ENCODE assay signal across 22 cellular contexts in the genomic region with DNA sequence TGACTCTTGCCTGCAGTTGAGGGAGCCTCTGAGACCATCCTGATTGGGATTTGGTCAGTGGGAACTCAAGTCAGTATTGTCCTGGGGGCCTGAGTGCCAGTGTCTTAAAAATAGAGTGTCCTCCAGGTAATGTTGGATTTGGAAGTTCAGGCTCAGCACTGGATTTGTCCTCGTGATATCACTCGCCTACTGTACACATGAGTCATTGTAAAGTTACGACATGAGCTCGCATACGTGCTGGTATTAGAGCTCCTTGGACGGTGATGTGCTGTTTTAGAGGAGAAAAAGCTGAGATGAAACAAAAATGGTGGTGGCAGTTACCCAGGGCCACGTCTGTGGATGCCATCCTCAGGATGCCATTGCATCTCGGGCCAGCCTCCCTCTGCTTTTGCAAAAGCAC.
A peak's percentile ranks its signal among the peaks of the same experiment; 100 is the strongest.
DNase-seq lines count a peak whose midpoint lies in the region; ATAC-seq, FAIRE-seq and TF ChIP-seq lines count a peak whose summit lies in the region.
"Had no signal": no experiment of that assay in that cellular context is flagged by ENCODE, and none has a peak within 500 bp of the region (broad histone marks: within the 10 kb centered on the region; RNA-seq: fewer than 3 reads in every experiment).

No MANE protein-coding gene starts in this region.

- H3K36me3 ChIP-seq in kidney (ENCODE audit: control insufficient read depth in 1 of 2, insufficient read depth in 2 of 2, low read length in 2 of 2), result no peaks in the 10 kb centered on the region
- H3K36me3 ChIP-seq: heart left ventricle had no signal

- TF ChIP-seq CTCF in NB4 (IDR thresholded peaks at IDR 0.05; ENCODE audit: low read depth, low read length) (no peak), kidney (IDR thresholded peaks at IDR 0.05; ENCODE audit: borderline replicate concordance, extremely low read depth, insufficient read depth) (no peak)

- TF ChIP-seq POLR2A in NB4 (IDR thresholded peaks at IDR 0.05; ENCODE audit: extremely low read depth, insufficient read length), result no peak

- H3K4me1 ChIP-seq in kidney (ENCODE audit: control insufficient read depth in 1 of 2, insufficient read depth in 1 of 2, low read depth in 1 of 2, low read length in 2 of 2), result peaks cover 0 to 2% of the 10 kb centered on the region in 2 donors

- DNase-seq in EL (peak; percentile 18), NB4 (ENCODE audit: low read depth) (peak; percentile 50), epithelial cell of prostate (ENCODE audit: low read depth, low spot score) (peak; percentile 33), skeletal muscle cell (ENCODE audit: low read depth) (peak; percentile 27), kidney (no peak), NCI-H510A (lab: John Stamatoyannopoulos, UW) (no peak), mucosa of gallbladder (ENCODE audit: low spot score) (no peak)
- DNase-seq: activated CD8-positive, alpha-beta T cell treated with anti-CD3 and anti-CD28 coated beads, Interleukin-2, amount 10 ng/mL, durations not matched to agents 7 days and 5 days; activated T-cell treated with anti-CD3 and anti-CD28 coated beads, Interleukin-2, amount 50 U/mL, for 4 hours; AML-193; COR-L47; effector memory CD8-positive, alpha-beta T cell; heart left ventricle; immature natural killer cell; NCI-H526 treated with DMSO at 0.1 percent for 48 hours; spleen; stimulated activated CD4-positive, alpha-beta T cell treated with anti-CD3 and anti-CD28 coated beads, Interleukin-4, amount 100 ng/mL, for 24 hours had no signal

- intact Hi-C loops in kidney (cut with DNase I), result no loop called here

- no peak for ATAC-seq in HG02885 (IDR thresholded peaks at IDR 0.05; ENCODE audit: poor library complexity, unreplicated experiment)
- ATAC-seq: activated CD4-positive, CD25-positive, alpha-beta regulatory T cell treated with anti-CD3 and anti-CD28 coated beads, Interleukin-2, amount 50 U/mL, for 24 hours; activated CD8-positive, alpha-beta T cell treated with anti-CD3 and anti-CD28 coated beads, Interleukin-2, amount 10 ng/mL, durations not matched to agents 7 days and 5 days; activated T-cell treated with anti-CD3 and anti-CD28 coated beads, Interleukin-2, amount 50 U/mL, for 4 hours; effector memory CD8-positive, alpha-beta T cell had no signal

- H3K9me3 ChIP-seq in kidney (ENCODE audit: control insufficient read depth in 1 of 2, low read length in 2 of 2), result no peaks in the 10 kb centered on the region
- H3K9me3 ChIP-seq: heart left ventricle, spleen, stomach had no signal

- no peak overlapping the region for H3K9ac ChIP-seq in kidney (ENCODE audit: low read length in 2 of 2)

- FAIRE-seq in kidney (lab: Jason Lieb, UNC), result no peak
- FAIRE-seq: colon, GM18507 had no signal

- H3K4me3 ChIP-seq in NB4 (ENCODE audit: low read depth, low read length) (no peak overlapping the region), skeletal muscle cell (ENCODE audit: low read depth, low read length) (no peak overlapping the region), kidney (ENCODE audit: low read length in 2 of 2) (no peak overlapping the region)
- H3K4me3 ChIP-seq: heart left ventricle, spleen, stomach had no signal

- no peak overlapping the region for H3K27ac ChIP-seq in epithelial cell of prostate
- H3K27ac ChIP-seq in kidney (ENCODE audit: low read depth in 2 of 2, low read length in 2 of 2), result no peak overlapping the region
- H3K27ac ChIP-seq: stomach had no signal

Comparison
In these comparisons a context has a peak if more than half of its experiments do, and no peak if none do; other contexts are left out.
1. DNase-seq: peak in EL (single experiment), NB4 (single experiment), epithelial cell of prostate (single experiment) and skeletal muscle cell (single experiment); none in kidney (single experiment), NCI-H510A (single experiment) and mucosa of gallbladder (single experiment).